Comparison of ENCODE assay signal across 36 cellular contexts in genomic region chr10:98231417-98231816, GRCh38. TPM values are rescaled to one million over a fixed set of nuclear protein-coding genes. Genes with fewer than 3 reads are reported as not detected.
"Had no signal": no experiment of that assay in that cellular context is flagged by ENCODE, and none has a peak within 500 bp of the region (broad histone marks: within the 10 kb centered on the region; RNA-seq: fewer than 3 reads in every experiment).

No MANE protein-coding gene starts in this region.

- H3K4me2 ChIP-seq: KMS-11 had no signal

- H3K4me3 ChIP-seq: MG63 had no signal

- DNase-seq: Karpas-422, Kasumi-1, KG1, MG63, MM.1S, MV-4-11, NCI-H1048, NCI-H1092, NCI-H1092 treated with DMSO at 0.1 percent for 48 hours, NCI-H1105, NCI-H1105 treated with DMSO at 0.1 percent for 48 hours, NCI-H1417, NCI-H1417 treated with DMSO at 0.1 percent for 48 hours, NCI-H1436, NCI-H1436 treated with DMSO at 0.1 percent for 48 hours, NCI-H146, NCI-H1694, NCI-H1694 treated with DMSO at 0.1 percent for 48 hours, NCI-H187, NCI-H187 treated with DMSO at 0.1 percent for 48 hours, NCI-H1930, NCI-H2029, NCI-H2029 treated with DMSO at 0.1 percent for 48 hours, NCI-H2081, NCI-H2081 treated with DMSO at 0.1 percent for 48 hours, NCI-H2107, NCI-H2171, NCI-H2171 treated with DMSO at 0.1 percent for 48 hours, NCI-H2227 treated with DMSO at 0.1 percent for 48 hours, NCI-H226, NCI-H345, NCI-H446, NCI-H446 treated with DMSO at 0.1 percent for 48 hours, NCI-H510A had no signal

- H3K9ac ChIP-seq: KMS-11 had no signal

- H3K27ac ChIP-seq: KMS-11 had no signal

- H3K27me3 ChIP-seq: MG63 had no signal

RNA-seq across cellular contexts. Expression of gene LOXL4, which starts 36.6 kb away (rescaled TPM):
- total RNA-seq: MCF 10A had no signal
